In the genomic region with DNA sequence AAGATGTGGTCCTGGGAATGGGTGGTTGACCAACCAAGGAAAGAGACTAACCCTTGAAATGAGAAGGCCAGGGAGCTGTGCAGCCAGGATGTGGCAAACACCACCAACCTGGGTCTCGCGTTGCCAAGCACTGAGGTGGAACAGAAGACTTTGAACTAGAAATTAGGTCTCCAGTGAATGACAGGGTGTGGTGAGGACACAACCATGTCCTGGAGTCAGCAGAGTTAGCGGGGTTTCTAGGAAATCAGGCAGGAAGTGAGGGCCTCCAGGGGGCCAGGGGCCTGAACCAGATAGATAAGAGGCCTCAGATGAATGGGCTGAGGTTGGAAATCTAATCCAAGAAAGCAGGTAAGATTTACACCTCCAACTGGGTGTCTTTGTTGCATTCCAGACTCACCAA, we compare ENCODE assay signal across 17 cellular contexts.
DNase-seq lines count a peak whose midpoint lies in the region; ATAC-seq and TF ChIP-seq lines count a peak whose summit lies in the region.
"Had no signal": no experiment of that assay in that cellular context is flagged by ENCODE, and none has a peak within 500 bp of the region (broad histone marks: within the 10 kb centered on the region; RNA-seq: fewer than 3 reads in every experiment).

No MANE protein-coding gene starts in this region.

- H3K4me3 Mint-ChIP-seq in T-helper 17 cell (peak overlapping the region; percentile 74), type B pancreatic cell (no peak overlapping the region)
- no peak overlapping the region for H3K4me3 Mint-ChIP-seq in activated naive CD8-positive, alpha-beta T cell treated with anti-CD3 and anti-CD28 coated beads, Interleukin-2, amount 50 U/mL, for 24 hours
- H3K4me3 Mint-ChIP-seq: brain, H9 had no signal

- H2AFZ ChIP-seq in smooth muscle cell (ENCODE audit: low read depth) = no peak overlapping the region
- no peak overlapping the region for H2AFZ ChIP-seq in PC-9
- H2AFZ ChIP-seq: parathyroid adenoma had no signal

- CTCF ChIA-PET in PC-9 (lab: Charles Lee) = no interaction called here

- H3F3A ChIP-seq in smooth muscle cell (ENCODE audit: low read depth) = peaks cover 9% of the 10 kb centered on the region
- no peaks in the 10 kb centered on the region for H3F3A ChIP-seq in PC-9 (ENCODE audit: insufficient read depth, low read depth)

- no peak overlapping the region for H3K9ac ChIP-seq in smooth muscle cell (ENCODE audit: low read depth)
- H3K9ac ChIP-seq: parathyroid adenoma had no signal

- peak overlapping the region; percentile 95 for H3K27ac Mint-ChIP-seq in T-helper 17 cell
- peak overlapping the region; percentile 63 for H3K27ac Mint-ChIP-seq in activated naive CD8-positive, alpha-beta T cell treated with anti-CD3 and anti-CD28 coated beads, Interleukin-2, amount 50 U/mL, for 24 hours
- no peak overlapping the region for H3K27ac Mint-ChIP-seq in type B pancreatic cell
- H3K27ac Mint-ChIP-seq: brain, H9 had no signal

- H3K4me2 ChIP-seq in smooth muscle cell (no peak overlapping the region), PC-9 (no peak overlapping the region)

- WGBS in smooth muscle cell (ENCODE audit: low lambda C conversion rate) = 96% methylated on average over 3 of the region's 3 CpGs

- H3K4me3 ChIP-seq in smooth muscle cell (no peak overlapping the region), PC-9 (no peak overlapping the region)
- H3K4me3 ChIP-seq: suprapubic skin had no signal

- H3K27me3 Mint-ChIP-seq in T-helper 17 cell = no peaks in the 10 kb centered on the region
- no peaks in the 10 kb centered on the region for H3K27me3 Mint-ChIP-seq in activated naive CD8-positive, alpha-beta T cell treated with anti-CD3 and anti-CD28 coated beads, Interleukin-2, amount 50 U/mL, for 24 hours
- H3K27me3 Mint-ChIP-seq in type B pancreatic cell = no peaks in the 10 kb centered on the region

- POLR2A ChIA-PET in PC-9 (lab: Charles Lee; ENCODE audit: unreplicated experiment) = no interaction called here

- BruUV-seq in PC-9 (replicated peaks; lab: Mats Ljungman, UMichigan) = no TSS peak

- H4K20me1 ChIP-seq in smooth muscle cell (ENCODE audit: low read depth) (no peaks in the 10 kb centered on the region), PC-9 (ENCODE audit: insufficient read depth) (no peaks in the 10 kb centered on the region)

- TF ChIP-seq CTCF in smooth muscle cell (IDR thresholded peaks at IDR 0.05; ENCODE audit: borderline replicate concordance, insufficient read depth, poor library complexity, severe bottlenecking) = no peak
- TF ChIP-seq CTCF in type B pancreatic cell (conservative IDR thresholded peaks at IDR 0.05) = no peak
- TF ChIP-seq CTCF in PC-9 (conservative IDR thresholded peaks at IDR 0.05) = no peak

- H3K4me1 ChIP-seq in smooth muscle cell (ENCODE audit: low read depth) (peaks cover 8% of the 10 kb centered on the region), PC-9 (replicated peaks; ENCODE audit: insufficient read depth) (peaks cover 13% of the 10 kb centered on the region)
- H3K4me1 ChIP-seq: parathyroid adenoma had no signal

- DNase-seq in activated CD4-positive, alpha-beta T cell treated with anti-CD3 and anti-CD28 coated beads for 48 hours = peak; percentile 25
- DNase-seq in activated CD4-positive, alpha-beta T cell treated with anti-CD3 and anti-CD28 coated beads for 4 hours = no peak
- DNase-seq in T-helper 17 cell = peak in 2 of 3 donors; percentile 8 to 15
- peak; percentile 30 for DNase-seq in activated naive CD8-positive, alpha-beta T cell treated with anti-CD3 and anti-CD28 coated beads, Interleukin-2, amount 50 U/mL, for 24 hours
- DNase-seq in smooth muscle cell (lab: John Stamatoyannopoulos, UW; ENCODE audit: unreplicated experiment) = no peak
- DNase-seq in type B pancreatic cell (ENCODE audit: extremely low spot score, unreplicated experiment) = no peak
- no peak for DNase-seq in HuH-7.5 (ENCODE audit: low spot score)
- DNase-seq in PC-9 = no peak
- DNase-seq: 8988T, DMS79 treated with DMSO at 0.1 percent for 48 hours, H9, mammary epithelial cell, NCI-H1694 treated with DMSO at 0.1 percent for 48 hours had no signal

- H3K4me1 Mint-ChIP-seq in T-helper 17 cell = peaks cover 34% of the 10 kb centered on the region
- H3K4me1 Mint-ChIP-seq in activated naive CD8-positive, alpha-beta T cell treated with anti-CD3 and anti-CD28 coated beads, Interleukin-2, amount 50 U/mL, for 24 hours = peaks cover 31% of the 10 kb centered on the region
- no peaks in the 10 kb centered on the region for H3K4me1 Mint-ChIP-seq in type B pancreatic cell (ENCODE audit: unreplicated experiment)
- H3K4me1 Mint-ChIP-seq: brain, H9 had no signal

- ATAC-seq in T-helper 17 cell = peak; percentile 81
- peak; percentile 52 for ATAC-seq in activated naive CD8-positive, alpha-beta T cell treated with anti-CD3 and anti-CD28 coated beads, Interleukin-2, amount 50 U/mL, for 24 hours
- ATAC-seq: HepG2 had no signal

- peaks cover 4% of the 10 kb centered on the region for H3K9me3 Mint-ChIP-seq in activated naive CD8-positive, alpha-beta T cell treated with anti-CD3 and anti-CD28 coated beads, Interleukin-2, amount 50 U/mL, for 24 hours
- peaks cover 15% of the 10 kb centered on the region for H3K9me3 Mint-ChIP-seq in type B pancreatic cell

- H3K9me3 ChIP-seq in T-helper 17 cell (ENCODE audit: control insufficient read depth, low read length, poor library complexity, severe bottlenecking) (no peaks in the 10 kb centered on the region), smooth muscle cell (replicated peaks; ENCODE audit: low read depth) (no peaks in the 10 kb centered on the region), PC-9 (ENCODE audit: insufficient read depth, low read depth) (peaks cover 7% of the 10 kb centered on the region; the same call in 1 of the 2 replicates)

- H3K9me2 ChIP-seq in PC-9 (ENCODE audit: insufficient read depth) = no peaks in the 10 kb centered on the region

- peak overlapping the region; percentile 68 for H3K27ac ChIP-seq in smooth muscle cell (ENCODE audit: low read depth)
- H3K27ac ChIP-seq in PC-9 = no peak overlapping the region
- H3K27ac ChIP-seq: parathyroid adenoma, suprapubic skin had no signal

- H3K27me3 ChIP-seq in smooth muscle cell (ENCODE audit: low read depth) (no peaks in the 10 kb centered on the region), PC-9 (ENCODE audit: insufficient read depth, low read depth) (no peaks in the 10 kb centered on the region)
- H3K27me3 ChIP-seq: suprapubic skin had no signal

- H3K36me3 Mint-ChIP-seq in T-helper 17 cell (ENCODE audit: low read depth) (no peaks in the 10 kb centered on the region), type B pancreatic cell (peaks cover 8% of the 10 kb centered on the region)
- peaks cover 2% of the 10 kb centered on the region for H3K36me3 Mint-ChIP-seq in activated naive CD8-positive, alpha-beta T cell treated with anti-CD3 and anti-CD28 coated beads, Interleukin-2, amount 50 U/mL, for 24 hours (ENCODE audit: low read depth)
- H3K36me3 Mint-ChIP-seq: brain had no signal

- H3K36me3 ChIP-seq in smooth muscle cell (ENCODE audit: low read depth) (no peaks in the 10 kb centered on the region), PC-9 (ENCODE audit: low read depth) (no peaks in the 10 kb centered on the region)
- H3K36me3 ChIP-seq: suprapubic skin had no signal

- no peaks in the 10 kb centered on the region for H3K79me2 ChIP-seq in smooth muscle cell (ENCODE audit: low read depth)
- no peaks in the 10 kb centered on the region for H3K79me2 ChIP-seq in PC-9 (ENCODE audit: low read depth)
- H3K79me2 ChIP-seq: parathyroid adenoma had no signal

- intact Hi-C loops in PC-9 (cut with micrococcal nuclease; ENCODE audit: unreplicated experiment) = no loop called here

Comparison
In these comparisons a context has a peak if more than half of its experiments do, and no peak if none do; other contexts are left out.
1. DNase-seq: peak in activated CD4-positive, alpha-beta T cell treated with anti-CD3 and anti-CD28 coated beads for 48 hours (single experiment), T-helper 17 cell (2 of 3) and activated naive CD8-positive, alpha-beta T cell treated with anti-CD3 and anti-CD28 coated beads, Interleukin-2, amount 50 U/mL, for 24 hours (single experiment); none in activated CD4-positive, alpha-beta T cell treated with anti-CD3 and anti-CD28 coated beads for 4 hours (0 of 2), smooth muscle cell (single experiment), type B pancreatic cell (single experiment), HuH-7.5 (single experiment) and PC-9 (0 of 2).